Comparison of ENCODE assay signal across 24 cellular contexts in genomic region chr12:116295327-116296263, GRCh38. TPM values are rescaled to one million over a fixed set of nuclear protein-coding genes. Genes with fewer than 3 reads are reported as not detected.
A peak's percentile ranks its signal among the peaks of the same experiment; 100 is the strongest.
DNase-seq lines count a peak whose midpoint lies in the region; ATAC-seq and TF ChIP-seq lines count a peak whose summit lies in the region.
"Had no signal": no experiment of that assay in that cellular context is flagged by ENCODE, and none has a peak within 500 bp of the region (broad histone marks: within the 10 kb centered on the region; RNA-seq: fewer than 3 reads in every experiment).

No MANE protein-coding gene starts in this region.

- ATAC-seq in gastroesophageal sphincter, result no peak
- ATAC-seq: activated CD8-positive, alpha-beta memory T cell treated with anti-CD3 and anti-CD28 coated beads, Interleukin-2, amount 10 ng/mL, durations not matched to agents 7 days and 5 days; left lobe of liver; T-cell had no signal

- intact Hi-C loops in A673 (cut with micrococcal nuclease; ENCODE audit: unreplicated experiment), result no loop called here

- POLR2A ChIA-PET in A673 (lab: Charles Lee; ENCODE audit: low non-redundant PET), result no interaction called here

- TF ChIP-seq POLR2A in gastroesophageal sphincter (IDR thresholded peaks at IDR 0.05), result no peak

- no peak overlapping the region for H3K27ac ChIP-seq in A673 (ENCODE audit: low read depth, low read length, poor library complexity, severe bottlenecking)
- no peak overlapping the region for H3K27ac ChIP-seq in gastroesophageal sphincter
- H3K27ac ChIP-seq: BLaER1 treated with 17β-estradiol and CSF1 and Interleukin-3, amounts not matched to agents 10 nM and 100 nM; esophagus squamous epithelium; ovary; skin epidermis had no signal

- CTCF ChIA-PET in A673 (lab: Charles Lee), result interaction anchor here (0.6 kb wide), 1 partner anchor 19 kb away, joined by 3 read pairs; no protein-coding TSS in a partner anchor

- no peaks in the 10 kb centered on the region for H3K36me3 ChIP-seq in A673 (ENCODE audit: insufficient read depth, low read length, poor library complexity, severe bottlenecking)
- no peaks in the 10 kb centered on the region for H3K36me3 ChIP-seq in gastroesophageal sphincter
- H3K36me3 ChIP-seq: BLaER1 treated with 17β-estradiol and CSF1 and Interleukin-3, amounts not matched to agents 10 nM and 100 nM; esophagus squamous epithelium; ovary had no signal

- H3K9me3 ChIP-seq in A673 (ENCODE audit: low read depth, low read length, poor library complexity, severe bottlenecking), result no peaks in the 10 kb centered on the region
- no peaks in the 10 kb centered on the region for H3K9me3 ChIP-seq in gastroesophageal sphincter
- H3K9me3 ChIP-seq: esophagus squamous epithelium, ovary had no signal

- TF ChIP-seq CTCF in A673 (conservative IDR thresholded peaks at IDR 0.05; ENCODE audit: low read depth, low read length) (no peak), choroid plexus epithelial cell (conservative IDR thresholded peaks at IDR 0.05; ENCODE audit: low read depth, low read length) (peak; percentile 7), gastroesophageal sphincter (IDR thresholded peaks at IDR 0.05) (no peak)

- 62 to 100% methylated on average over 3 of the region's 4 CpGs for WGBS in gastroesophageal sphincter (ENCODE audit: low coverage in 1 of 2), 2 donors

- peak; percentile 28 for DNase-seq in A673 (ENCODE audit: low spot score)
- peak; percentile 58 for DNase-seq in GM03348 (ENCODE audit: low spot score)
- DNase-seq in choroid plexus epithelial cell (ENCODE audit: low read depth), result peak; percentile 47
- DNase-seq in islet precursor cell, result peak; percentile 41
- no peak for DNase-seq in hippocampal formation (lab: John Stamatoyannopoulos, UW)
- no peak for DNase-seq in SK-N-DZ (ENCODE audit: low spot score)
- DNase-seq in DMS79 treated with DMSO at 0.1 percent for 48 hours (lab: John Stamatoyannopoulos, UW), result no peak
- DNase-seq: activated B cell treated with CpG ODN at 0.5 μM for 24 hours; activated CD8-positive, alpha-beta memory T cell treated with anti-CD3 and anti-CD28 coated beads, Interleukin-2, amount 10 ng/mL, durations not matched to agents 7 days and 5 days; activated naive CD4-positive, alpha-beta T cell treated with Interleukin-2 at 50 U/mL for 16 hours; activated T-cell treated with anti-CD3 and anti-CD28 coated beads, Interleukin-2, amount 50 U/mL, for 48 hours; DMS153; esophagus squamous epithelium; NCI-H1048; NCI-H1694; NCI-H510A; ovary; retina; stimulated activated naive CD4-positive, alpha-beta T cell; T-cell had no signal

- H3K4me3 ChIP-seq in A673 (ENCODE audit: low read depth, low read length, poor library complexity, severe bottlenecking) (no peak overlapping the region), choroid plexus epithelial cell (ENCODE audit: low read depth, low read length) (no peak overlapping the region), gastroesophageal sphincter (no peak overlapping the region)
- H3K4me3 ChIP-seq: BLaER1 treated with 17β-estradiol and CSF1 and Interleukin-3, amounts not matched to agents 10 nM and 100 nM; esophagus squamous epithelium; ovary; skin epidermis had no signal

- no TSS peak for BruUV-seq in A673 (replicated peaks; lab: Mats Ljungman, UMichigan)

- no peak for TF ChIP-seq EP300 in gastroesophageal sphincter (IDR thresholded peaks at IDR 0.05)

- H3K4me1 ChIP-seq in A673 (ENCODE audit: insufficient read depth, low read length, poor library complexity, severe bottlenecking) (peaks cover 10% of the 10 kb centered on the region), gastroesophageal sphincter (peaks cover 14 to 38% (median 14%) of the 10 kb centered on the region in 3 donors)

- H3K27me3 ChIP-seq in A673 (replicated peaks; ENCODE audit: insufficient read depth, low read depth, low read length, poor library complexity) (no peaks in the 10 kb centered on the region), gastroesophageal sphincter (no peaks in the 10 kb centered on the region)
- H3K27me3 ChIP-seq: BLaER1 treated with 17β-estradiol and CSF1 and Interleukin-3, amounts not matched to agents 10 nM and 100 nM; esophagus squamous epithelium; ovary had no signal

RNA-seq across cellular contexts. Expression of gene MED13L, which starts 18.1 kb away (rescaled TPM):
- total RNA-seq in A673 (2021) (88.0 and 94.1 TPM in 2 replicates), gastroesophageal sphincter (100 to 1,000 TPM; 173 to 222 (median 192) TPM)
- 15.1 and 23.1 TPM in 2 replicates for polyA plus RNA-seq in SK-N-DZ (2014; cell fraction: cytosol; rRNA removed)
- 12.0 and 24.7 TPM in 2 replicates for polyA plus RNA-seq in SK-N-DZ (2014; cell fraction: nucleus; rRNA removed)

Comparison
In these comparisons a context has a peak if more than half of its experiments do, and no peak if none do; other contexts are left out.
1. DNase-seq: peak in A673 (single experiment), GM03348 (single experiment), choroid plexus epithelial cell (single experiment) and islet precursor cell (single experiment); none in hippocampal formation (0 of 2), SK-N-DZ (single experiment) and DMS79 treated with DMSO at 0.1 percent for 48 hours (single experiment).